Comparison of ENCODE assay signal across 11 cellular contexts in genomic region chr14:19821016-19821415, GRCh38. TPM values are rescaled to one million over a fixed set of nuclear protein-coding genes. Genes with fewer than 3 reads are reported as not detected.
"Had no signal": no experiment of that assay in that cellular context is flagged by ENCODE, and none has a peak within 500 bp of the region (broad histone marks: within the 10 kb centered on the region; RNA-seq: fewer than 3 reads in every experiment).

No MANE protein-coding gene starts in this region.

RNA-seq across cellular contexts. Expression of gene OR4N2, which starts 17.4 kb away (rescaled TPM):
- total RNA-seq: OCI-LY7, PC-3, PC-9, Peyer's patch, Right ventricle myocardium inferior, Right ventricle myocardium superior, SJCRH30, SJSA1, SK-MEL-5 had no signal
- polyA plus RNA-seq: SK-N-SH had no signal

RNA-seq across cellular contexts. Expression of gene OR4M1, which starts 47.7 kb away (rescaled TPM):
- total RNA-seq: OCI-LY7, PC-3, PC-9, Peyer's patch, Right ventricle myocardium inferior, Right ventricle myocardium superior, RPMI7951, SJCRH30, SJSA1 had no signal
- polyA plus RNA-seq: SK-N-SH had no signal

RNA-seq across cellular contexts. Expression of gene OR4K2, which starts 53.9 kb away (rescaled TPM):
- total RNA-seq: OCI-LY7, PC-3, PC-9, Peyer's patch, Right ventricle myocardium inferior, Right ventricle myocardium superior, RPMI7951, SJCRH30, SJSA1, SK-MEL-5 had no signal
- polyA plus RNA-seq: SK-N-SH had no signal
